14 cellular contexts compared by ENCODE assay signal in genomic region chr3:141992512-141992911, GRCh38.
DNase-seq lines count a peak whose midpoint lies in the region; ATAC-seq and TF ChIP-seq lines count a peak whose summit lies in the region.
"Had no signal": no experiment of that assay in that cellular context is flagged by ENCODE, and none has a peak within 500 bp of the region (broad histone marks: within the 10 kb centered on the region; RNA-seq: fewer than 3 reads in every experiment).

No MANE protein-coding gene starts in this region.

- peak; percentile 17 for DNase-seq in amniotic epithelial cell (ENCODE audit: low read depth)
- no peak for DNase-seq in islet precursor cell
- no peak for DNase-seq in caudate nucleus (lab: John Stamatoyannopoulos, UW)
- no peak for DNase-seq in adrenal gland
- no peak for DNase-seq in activated effector memory CD4-positive, alpha-beta T cell treated with anti-CD3 and anti-CD28 coated beads, Interleukin-2, amount 50 U/mL, for 16 hours
- DNase-seq: cerebellar nuclear complex, GOT3, SHP77, small intestine had no signal

- peaks cover 0 to 34% of the 10 kb centered on the region in 2 donors for H3K4me1 ChIP-seq in adrenal gland (replicated peaks in 1 of 2)

- no peaks in the 10 kb centered on the region for H3K36me3 ChIP-seq in adrenal gland (replicated peaks in 1 of 2)

- no peak overlapping the region for H3K27ac ChIP-seq in caudate nucleus (ENCODE audit: low read depth, low read length)
- H3K27ac ChIP-seq in adrenal gland, result no peak overlapping the region
- H3K27ac ChIP-seq: C4-2B, HL-60 had no signal

- ATAC-seq in GM18502 (IDR thresholded peaks at IDR 0.05; ENCODE audit: poor library complexity, unreplicated experiment) (peak; percentile 72), GM19351 (IDR thresholded peaks at IDR 0.05; ENCODE audit: unreplicated experiment) (peak; percentile 83), HG02884 (IDR thresholded peaks at IDR 0.05; ENCODE audit: unreplicated experiment) (peak; percentile 73)

- 69 to 76% (median 73%) methylated on average over 2 of the region's 2 CpGs for WGBS in adrenal gland, 4 donors

- no peak overlapping the region for H3K4me3 ChIP-seq in adrenal gland

- TF ChIP-seq CTCF in adrenal gland (IDR thresholded peaks at IDR 0.05), result no peak

- intact Hi-C loops in adrenal gland (cut with DNase I), result no loop called here

- H3K9me3 ChIP-seq in adrenal gland (replicated peaks in 1 of 3), result no peaks in the 10 kb centered on the region

- H3K27me3 ChIP-seq in adrenal gland, result no peaks in the 10 kb centered on the region

- no peak for TF ChIP-seq POLR2A in adrenal gland (IDR thresholded peaks at IDR 0.05)
